8 cellular contexts compared by ENCODE assay signal in the genomic region with DNA sequence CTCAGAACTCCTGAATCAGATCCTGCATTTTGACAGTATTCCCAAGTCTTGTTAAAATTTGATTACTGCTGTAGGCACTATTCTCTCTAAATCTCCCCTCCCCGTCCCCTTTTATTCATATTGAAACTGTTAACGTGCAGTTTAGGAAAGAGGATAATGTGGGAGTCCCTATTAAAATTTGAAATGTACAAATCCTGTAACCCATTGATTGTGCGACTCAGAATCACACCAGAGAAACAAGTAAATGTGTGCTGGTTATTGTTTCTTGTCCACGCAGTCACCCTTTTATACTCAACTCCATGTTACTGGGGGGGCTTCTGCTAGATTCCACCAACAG. TPM values are rescaled to one million over a fixed set of nuclear protein-coding genes. Genes with fewer than 3 reads are reported as not detected.
DNase-seq lines count a peak whose midpoint lies in the region; TF ChIP-seq lines count a peak whose summit lies in the region.

No MANE protein-coding gene starts in this region.

- no peaks in the 10 kb centered on the region for H3K36me3 ChIP-seq in SK-N-MC (ENCODE audit: insufficient read depth, low read length)
- H3K36me3 ChIP-seq in fibroblast of lung (ENCODE audit: control insufficient read depth, insufficient read depth, low read length), result no peaks in the 10 kb centered on the region

- H4K20me1 ChIP-seq in fibroblast of lung (ENCODE audit: control insufficient read depth, extremely low read depth, insufficient read depth, low read length), result no peaks in the 10 kb centered on the region

- H3K27ac ChIP-seq in SK-N-MC (peak overlapping the region; percentile 94), fibroblast of lung (ENCODE audit: insufficient read depth, low read length) (peak overlapping the region; percentile 87)

- no peaks in the 10 kb centered on the region for H3K4me1 ChIP-seq in fibroblast of lung (ENCODE audit: control insufficient read depth, extremely low read depth, insufficient read depth, low read length)

- H2AFZ ChIP-seq in fibroblast of lung (ENCODE audit: low read length), result peak overlapping the region; percentile 75

- DNase-seq in GM12864 (ENCODE audit: low read depth), result no peak
- no peak for DNase-seq in SK-N-MC (ENCODE audit: low read depth, low spot score)
- DNase-seq in fibroblast of lung (ENCODE audit: low read depth in 2 of 2), result no peak
- no peak for DNase-seq in retinal pigment epithelial cell (ENCODE audit: low read depth)
- no peak for DNase-seq in cortex of kidney (lab: John Stamatoyannopoulos, UW)
- no peak for DNase-seq in NK-92 treated with Interleukin-12 subunit alpha and Interleukin-12 subunit beta, amount 100 ng/mL, for 24 hours (lab: John Stamatoyannopoulos, UW)
- DNase-seq in NCI-H2029 treated with DMSO at 0.1 percent for 48 hours (lab: John Stamatoyannopoulos, UW), result no peak
- no peak for DNase-seq in NCI-H82 treated with DMSO at 0.1 percent for 48 hours (lab: John Stamatoyannopoulos, UW; ENCODE audit: unreplicated experiment)

- no peaks in the 10 kb centered on the region for H3K9me3 ChIP-seq in SK-N-MC (ENCODE audit: low read depth, low read length)
- no peaks in the 10 kb centered on the region for H3K9me3 ChIP-seq in fibroblast of lung (ENCODE audit: control insufficient read depth, insufficient read depth, low read depth, low read length)

- H3K79me2 ChIP-seq in fibroblast of lung (ENCODE audit: control insufficient read depth, insufficient read depth, low read length), result peaks cover 34% of the 10 kb centered on the region

- H3K4me3 ChIP-seq in GM12864 (ENCODE audit: low read depth, low read length) (peak overlapping the region; percentile 50), SK-N-MC (peak overlapping the region; percentile 84), fibroblast of lung (replicated peaks in 1 of 4; ENCODE audit: control extremely low read depth in 1 of 4, insufficient read depth in 1 of 4, low read depth in 3 of 4, low read length in 4 of 4) (peak overlapping the region; percentile 14 to 96 (median 44)), retinal pigment epithelial cell (ENCODE audit: low read length) (peak overlapping the region; percentile 85)

- no peaks in the 10 kb centered on the region for H3K27me3 ChIP-seq in fibroblast of lung (ENCODE audit: control insufficient read depth, insufficient read depth, low read length)

- H3K4me2 ChIP-seq in fibroblast of lung (ENCODE audit: extremely low read depth, insufficient read depth, low read length), result peak overlapping the region; percentile 68

- TF ChIP-seq CTCF in GM12864 (IDR thresholded peaks at IDR 0.05; ENCODE audit: low read depth, low read length, missing control alignments) (no peak), fibroblast of lung (conservative IDR thresholded peaks at IDR 0.05 in 1 of 2, IDR thresholded peaks at IDR 0.05 in 1 of 2; ENCODE audit: low read depth in 1 of 2, low read length in 2 of 2) (no peak), retinal pigment epithelial cell (conservative IDR thresholded peaks at IDR 0.05; ENCODE audit: low read depth, low read length) (no peak)

- H3K9ac ChIP-seq in SK-N-MC (ENCODE audit: insufficient read length), result peak overlapping the region; percentile 93
- H3K9ac ChIP-seq in fibroblast of lung (ENCODE audit: insufficient read depth, low read length), result no peak overlapping the region

RNA-seq across cellular contexts. Expression of gene LTN1, which starts 0.6 kb away (rescaled TPM):
- total RNA-seq in fibroblast of lung, result 20.8 and 22.3 TPM in 2 replicates
- 10.4 and 12.6 TPM in 2 replicates for polyA plus RNA-seq in fibroblast of lung
- 7.8 and 9.8 TPM in 2 replicates for polyA plus RNA-seq in fibroblast of lung (2012)
- 2.0 and 7.4 TPM in 2 replicates for polyA minus RNA-seq in fibroblast of lung (ENCODE audit: low replicate concordance)

RNA-seq across cellular contexts. Expression of gene RWDD2B, which starts 25.9 kb away (rescaled TPM):
- total RNA-seq in fibroblast of lung, result 15.2 and 17.2 TPM in 2 replicates
- 26.5 and 31.1 TPM in 2 replicates for polyA plus RNA-seq in fibroblast of lung
- polyA plus RNA-seq in fibroblast of lung (2012), result 21.7 and 27.1 TPM in 2 replicates
- polyA minus RNA-seq in fibroblast of lung (ENCODE audit: low replicate concordance), result 3.5 and 5.6 TPM in 2 replicates

RNA-seq across cellular contexts. Expression of gene USP16, which starts 31.2 kb away (rescaled TPM):
- total RNA-seq in fibroblast of lung, result 32.2 and 32.6 TPM in 2 replicates
- polyA plus RNA-seq in fibroblast of lung, result 28.6 and 34.4 TPM in 2 replicates
- 29.1 and 32.1 TPM in 2 replicates for polyA plus RNA-seq in fibroblast of lung (2012)
- polyA minus RNA-seq in fibroblast of lung (ENCODE audit: low replicate concordance), result 1.9 TPM in 1 of 2 replicates, not detected in the other
